ENCODE assay signal across 10 cellular contexts in the genomic region with DNA sequence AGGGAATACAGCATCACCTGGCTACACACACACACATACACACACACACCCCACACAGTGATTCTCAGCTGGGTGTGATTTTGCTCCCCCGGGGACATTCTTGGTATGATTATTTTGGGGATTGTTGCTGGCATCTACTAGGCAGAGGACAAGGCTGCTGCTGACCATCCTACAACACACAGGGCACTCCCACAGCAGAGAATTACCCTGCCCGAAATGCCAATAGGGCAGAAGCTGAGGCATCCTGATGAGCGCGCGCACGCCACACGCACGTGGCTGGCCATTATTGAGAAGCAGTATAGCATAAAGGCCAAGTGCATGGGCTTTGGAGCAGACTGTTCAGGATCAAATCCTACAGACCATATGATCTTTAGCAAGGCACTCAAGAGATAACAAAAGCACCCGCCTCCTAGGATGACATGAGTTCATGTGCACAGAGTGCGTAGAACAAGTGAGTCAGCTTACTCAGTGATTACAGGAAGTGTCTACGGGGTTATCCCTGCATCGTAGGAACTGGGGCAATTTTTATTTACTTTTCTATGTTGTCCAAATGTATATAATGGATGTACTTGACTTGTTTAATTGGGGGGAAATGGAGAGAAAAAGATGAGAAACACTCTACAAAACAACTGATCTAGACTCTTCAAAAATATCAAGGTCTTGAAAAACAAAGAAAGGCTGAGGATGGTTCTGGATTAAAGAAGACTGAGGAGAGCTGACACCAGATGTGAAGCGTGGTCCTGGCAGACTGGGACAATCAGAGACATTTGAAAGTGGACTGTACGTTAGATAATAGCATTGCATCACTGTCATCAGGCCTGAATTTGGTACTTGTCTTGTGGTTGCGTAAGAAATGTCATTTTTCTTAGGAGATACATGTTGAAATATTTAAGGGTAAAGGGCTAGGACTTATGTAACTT. TPM values are rescaled to one million over a fixed set of nuclear protein-coding genes. Genes with fewer than 3 reads are reported as not detected.
DNase-seq lines count a peak whose midpoint lies in the region; ATAC-seq, FAIRE-seq and TF ChIP-seq lines count a peak whose summit lies in the region.
"Had no signal": no experiment of that assay in that cellular context is flagged by ENCODE, and none has a peak within 500 bp of the region (broad histone marks: within the 10 kb centered on the region; RNA-seq: fewer than 3 reads in every experiment).

No MANE protein-coding gene starts in this region.

- H3K27ac Mint-ChIP-seq in CD14-positive monocyte (peak overlapping the region; percentile 97 to 100 (median 99)), progenitor cell of endocrine pancreas (no peak overlapping the region)
- peak overlapping the region; percentile 98 for H3K27ac Mint-ChIP-seq in activated T-cell treated with anti-CD3 and anti-CD28 coated beads, Interleukin-2, amount 50 U/mL, for 72 hours

- intact Hi-C loops in CD14-positive monocyte (cut with micrococcal nuclease) (loop anchor here in 1 of 2 donors (1.0 kb wide), 1 partner anchor 7 kb away; a partner anchor contains a TSS), HepG2 (cut with micrococcal nuclease; ENCODE audit: unreplicated experiment) (loop anchor here (1.0 kb wide), 1 partner anchor 38 kb away; no protein-coding TSS in a partner anchor)

- peaks cover 6% of the 10 kb centered on the region; the same call in 1 of the 2 replicates for H4K20me1 ChIP-seq in HepG2 (ENCODE audit: insufficient read depth, low read length)

- peak; percentile 94 for FAIRE-seq in HepG2 (lab: Jason Lieb, UNC)
- FAIRE-seq: GM12892 had no signal

- H3K27me3 ChIP-seq in HepG2 (ENCODE audit: control insufficient read depth in 1 of 2, insufficient read depth in 2 of 2, low read length in 2 of 2): no peaks in the 10 kb centered on the region
- H3K27me3 ChIP-seq: body of pancreas had no signal

- POLR2A ChIA-PET in HepG2 (lab: Yijun Ruan, JAX): interaction anchor here (1.1 to 11.5 kb wide), 5 partner anchors 9 to 107 kb away, joined by 3 to 132 read pairs (median 7); a partner anchor contains a TSS

- no peaks in the 10 kb centered on the region for H3K36me3 ChIP-seq in HepG2 (replicated peaks in 1 of 2; ENCODE audit: control insufficient read depth in 1 of 2, insufficient read depth in 2 of 2, low read length in 2 of 2)

- 9% methylated on average over 14 of the region's 15 CpGs for WGBS in HepG2 (ENCODE audit: low lambda C conversion rate)

- H3K36me3 Mint-ChIP-seq in CD14-positive monocyte (peaks cover 0 to 5% of the 10 kb centered on the region in 2 donors), progenitor cell of endocrine pancreas (ENCODE audit: insufficient read depth) (no peaks in the 10 kb centered on the region)
- no peaks in the 10 kb centered on the region for H3K36me3 Mint-ChIP-seq in activated T-cell treated with anti-CD3 and anti-CD28 coated beads, Interleukin-2, amount 50 U/mL, for 72 hours (ENCODE audit: insufficient read depth in 2 of 2)

- in situ Hi-C loops in HepG2 (cut with HindIII; ENCODE audit: extremely low pct_ligation_motif_present, low pct_unique_long_range_greater_than_20kb): no loop called here

- CTCF ChIA-PET in HepG2 (lab: Yijun Ruan, JAX; ENCODE audit: low intra/inter-chr PET ratio, low total read pairs): no interaction called here

- peaks cover 6 to 19% (median 13%) of the 10 kb centered on the region in 3 donors for H3K27me3 Mint-ChIP-seq in CD14-positive monocyte (ENCODE audit: low read depth in 3 of 3)
- no peaks in the 10 kb centered on the region for H3K27me3 Mint-ChIP-seq in activated T-cell treated with anti-CD3 and anti-CD28 coated beads, Interleukin-2, amount 50 U/mL, for 72 hours (ENCODE audit: low read depth)
- H3K27me3 Mint-ChIP-seq in progenitor cell of endocrine pancreas: peaks cover 3% of the 10 kb centered on the region

- H3K4me3 ChIP-seq in HepG2 (replicated peaks in 1 of 3; ENCODE audit: insufficient read depth in 1 of 3, low read depth in 2 of 3, low read length in 3 of 3): no peak overlapping the region; a peak in 2 of 6 replicates
- H3K4me3 ChIP-seq: body of pancreas had no signal

- peaks cover 1% of the 10 kb centered on the region for H3K79me2 ChIP-seq in HepG2 (ENCODE audit: insufficient read depth, low read length)

- TF ChIP-seq CTCF in CD14-positive monocyte (IDR thresholded peaks at IDR 0.05) (no peak), HepG2 (CRISPR knock-in tag; IDR thresholded peaks at IDR 0.05) (no peak), progenitor cell of endocrine pancreas (IDR thresholded peaks at IDR 0.05; ENCODE audit: unreplicated experiment) (no peak)

- H2AFZ ChIP-seq in HepG2 (ENCODE audit: low read length): no peak overlapping the region

- peak overlapping the region; percentile 33 for H3K27ac ChIP-seq in HepG2 (ENCODE audit: extremely low read length, insufficient read depth, low read length)
- H3K27ac ChIP-seq: body of pancreas had no signal

- peak in 1 of 2 experiments; percentile 53; a peak in 1 of 4 replicates for TF ChIP-seq EP300 in HepG2 (IDR thresholded peaks at IDR 0.05; ENCODE audit: low read depth in 2 of 2, low read length in 2 of 2)
- no peak; the same call in 1 of the 2 replicates for TF ChIP-seq EP300 in HepG2 (CRISPR knock-in tag; IDR thresholded peaks at IDR 0.05; ENCODE audit: borderline replicate concordance)

- peaks cover 73% of the 10 kb centered on the region for H3K4me1 ChIP-seq in HepG2 (ENCODE audit: insufficient read depth, low read length)

- peaks cover 55% of the 10 kb centered on the region for H3K4me1 Mint-ChIP-seq in CD14-positive monocyte
- H3K4me1 Mint-ChIP-seq in activated T-cell treated with anti-CD3 and anti-CD28 coated beads, Interleukin-2, amount 50 U/mL, for 72 hours (ENCODE audit: low read depth): peaks cover 73% of the 10 kb centered on the region
- H3K4me1 Mint-ChIP-seq in progenitor cell of endocrine pancreas (ENCODE audit: low read depth): peaks cover 21% of the 10 kb centered on the region

- no peak for TF ChIP-seq RAD21 in HepG2 (CRISPR knock-in tag; IDR thresholded peaks at IDR 0.05)

- no peak overlapping the region for H3K9ac ChIP-seq in HepG2 (ENCODE audit: insufficient read depth, low read depth, low read length)

- H3K9me3 ChIP-seq in HepG2 (ENCODE audit: low read length): no peaks in the 10 kb centered on the region
- H3K9me3 ChIP-seq: body of pancreas had no signal

- H3K4me2 ChIP-seq in HepG2 (ENCODE audit: low read depth, low read length): peak overlapping the region; percentile 50

- H3K9me3 Mint-ChIP-seq in CD14-positive monocyte (peaks cover 0 to 3% (median 0%) of the 10 kb centered on the region in 7 donors), progenitor cell of endocrine pancreas (ENCODE audit: low read depth) (no peaks in the 10 kb centered on the region)
- no peaks in the 10 kb centered on the region for H3K9me3 Mint-ChIP-seq in activated T-cell treated with anti-CD3 and anti-CD28 coated beads, Interleukin-2, amount 50 U/mL, for 72 hours

- peak; percentile 81 to 83 for ATAC-seq in activated T-cell treated with anti-CD3 and anti-CD28 coated beads, Interleukin-2, amount 50 U/mL, for 72 hours (replicated peaks in 1 of 2)
- peak; percentile 14 for ATAC-seq in HepG2
- ATAC-seq: body of pancreas had no signal

- BruUV-seq in HepG2 (replicated peaks; lab: Mats Ljungman, UMichigan): no TSS peak

- peak; percentile 89 for DNase-seq in CD14-positive monocyte (ENCODE audit: low spot score)
- peak; percentile 97 for DNase-seq in MV-4-11 (lab: John Stamatoyannopoulos, UW)
- DNase-seq in activated T-cell treated with anti-CD3 and anti-CD28 coated beads, Interleukin-2, amount 50 U/mL, for 72 hours: peak; percentile 54 to 59
- DNase-seq in HepG2 (ENCODE audit: low spot score): peak; percentile 82
- no peak for DNase-seq in KG1 (lab: John Stamatoyannopoulos, UW)
- DNase-seq in progenitor cell of endocrine pancreas (ENCODE audit: low spot score, unreplicated experiment): no peak
- DNase-seq in NCI-H1092 treated with DMSO at 0.1 percent for 48 hours (lab: John Stamatoyannopoulos, UW): no peak
- DNase-seq in NCI-H128 (lab: John Stamatoyannopoulos, UW; ENCODE audit: unreplicated experiment): no peak
- DNase-seq: body of pancreas had no signal

- peak overlapping the region; percentile 47 to 80 for H3K4me3 Mint-ChIP-seq in CD14-positive monocyte
- H3K4me3 Mint-ChIP-seq in activated T-cell treated with anti-CD3 and anti-CD28 coated beads, Interleukin-2, amount 50 U/mL, for 72 hours: peak overlapping the region; percentile 60 to 95
- H3K4me3 Mint-ChIP-seq in progenitor cell of endocrine pancreas (ENCODE audit: low read depth): no peak overlapping the region

- no peak for TF ChIP-seq POLR2A in HepG2 (IDR thresholded peaks at IDR 0.05; ENCODE audit: insufficient read depth in 1 of 2, low read depth in 2 of 2, low read length in 2 of 2)

RNA-seq across cellular contexts. Expression of a gene that starts 7.2 kb away (rescaled TPM):
- polyA plus RNA-seq in CD14-positive monocyte (10 to 100 TPM; 30.3 to 48.4 TPM), HepG2 (2011; rRNA removed) (23.6 and 29.4 TPM in 2 replicates)
- 100 to 1,000 TPM; 136 to 159 TPM for total RNA-seq in activated T-cell treated with anti-CD3 and anti-CD28 coated beads, Interleukin-2, amount 50 U/mL, for 72 hours
- total RNA-seq in HepG2 (2016; rRNA removed; fragmentation: Illumina TruSeq; extraction: Trizol) (22.0 and 26.6 TPM in 2 replicates), progenitor cell of endocrine pancreas (55.0 and 57.2 TPM in 2 replicates)
- 8.1 and 9.7 TPM in 2 replicates for total RNA-seq in HepG2 (2016; cell fraction: cytosol; rRNA removed; fragmentation: Illumina TruSeq; extraction: Trizol; ENCODE audit: low read depth)
- total RNA-seq in HepG2 (2016; cell fraction: insoluble cytoplasmic fraction; rRNA removed; fragmentation: Illumina TruSeq; extraction: Trizol): 22.9 and 29.1 TPM in 2 replicates
- total RNA-seq in HepG2 (2016; cell fraction: membrane; rRNA removed; fragmentation: Illumina TruSeq; extraction: Trizol): 11.0 and 11.5 TPM in 2 replicates
- 16.8 and 19.6 TPM in 2 replicates for total RNA-seq in HepG2 (2016; cell fraction: nucleus; rRNA removed; fragmentation: Illumina TruSeq; extraction: Trizol)
- polyA plus RNA-seq in HepG2 (2011; cell fraction: cytosol; rRNA removed): 20.8 and 31.1 TPM in 2 replicates
- 42.3 and 43.0 TPM in 2 replicates for polyA plus RNA-seq in HepG2 (2011; cell fraction: nucleus; rRNA removed)
- 18.8 and 23.3 TPM in 2 replicates for polyA plus RNA-seq in HepG2 (2012)
- polyA plus RNA-seq in HepG2 (2016; cell fraction: cytosol; fragmentation: Illumina TruSeq; extraction: Trizol; ENCODE audit: low read depth): 3.5 and 3.9 TPM in 2 replicates
- polyA plus RNA-seq in HepG2 (2016; cell fraction: insoluble cytoplasmic fraction; fragmentation: Illumina TruSeq; extraction: Trizol; ENCODE audit: low read depth): 29.0 and 35.3 TPM in 2 replicates
- 7.9 and 9.3 TPM in 2 replicates for polyA plus RNA-seq in HepG2 (2016; cell fraction: membrane; fragmentation: Illumina TruSeq; extraction: Trizol; ENCODE audit: low read depth)
- 33.4 and 34.4 TPM in 2 replicates for polyA plus RNA-seq in HepG2 (2016; cell fraction: nucleus; fragmentation: Illumina TruSeq; extraction: Trizol; ENCODE audit: insufficient read depth, low read depth)
- polyA minus RNA-seq in HepG2 (2011; rRNA and poly(A)+ RNA removed; ENCODE audit: low replicate concordance): 63.9 and 78.7 TPM in 2 replicates
- 21.2 and 28.0 TPM in 2 replicates for polyA minus RNA-seq in HepG2 (2011; cell fraction: cytosol; rRNA and poly(A)+ RNA removed)
- 15.5 and 22.1 TPM in 2 replicates for polyA minus RNA-seq in HepG2 (2011; cell fraction: nucleus; rRNA and poly(A)+ RNA removed)

RNA-seq across cellular contexts. Expression of a gene that starts 31.4 kb away (rescaled TPM):
- 1 to 10 TPM; 2.6 to 4.0 TPM for polyA plus RNA-seq in CD14-positive monocyte
- total RNA-seq in activated T-cell treated with anti-CD3 and anti-CD28 coated beads, Interleukin-2, amount 50 U/mL, for 72 hours: 10 to 100 TPM; 20.9 to 27.0 TPM
- 6.5 and 6.7 TPM in 2 replicates for total RNA-seq in HepG2 (2016; rRNA removed; fragmentation: Illumina TruSeq; extraction: Trizol)
- total RNA-seq in HepG2 (2016; cell fraction: cytosol; rRNA removed; fragmentation: Illumina TruSeq; extraction: Trizol; ENCODE audit: low read depth): 5.0 and 5.3 TPM in 2 replicates
- total RNA-seq in HepG2 (2016; cell fraction: insoluble cytoplasmic fraction; rRNA removed; fragmentation: Illumina TruSeq; extraction: Trizol): 5.7 and 6.9 TPM in 2 replicates
- 3.5 and 4.7 TPM in 2 replicates for total RNA-seq in HepG2 (2016; cell fraction: membrane; rRNA removed; fragmentation: Illumina TruSeq; extraction: Trizol)
- 7.1 and 8.3 TPM in 2 replicates for total RNA-seq in HepG2 (2016; cell fraction: nucleus; rRNA removed; fragmentation: Illumina TruSeq; extraction: Trizol)
- polyA plus RNA-seq in HepG2 (2011; rRNA removed): 8.0 and 13.2 TPM in 2 replicates
- 4.6 and 6.5 TPM in 2 replicates for polyA plus RNA-seq in HepG2 (2011; cell fraction: cytosol; rRNA removed)
- polyA plus RNA-seq in HepG2 (2011; cell fraction: nucleus; rRNA removed): 81.8 and 92.1 TPM in 2 replicates
- polyA plus RNA-seq in HepG2 (2012): 14.9 and 21.4 TPM in 2 replicates
- polyA plus RNA-seq in HepG2 (2016; cell fraction: cytosol; fragmentation: Illumina TruSeq; extraction: Trizol; ENCODE audit: low read depth): 1.0 and 1.2 TPM in 2 replicates
- 5.5 and 7.6 TPM in 2 replicates for polyA plus RNA-seq in HepG2 (2016; cell fraction: insoluble cytoplasmic fraction; fragmentation: Illumina TruSeq; extraction: Trizol; ENCODE audit: low read depth)
- 1.9 and 2.0 TPM in 2 replicates for polyA plus RNA-seq in HepG2 (2016; cell fraction: membrane; fragmentation: Illumina TruSeq; extraction: Trizol; ENCODE audit: low read depth)
- polyA plus RNA-seq in HepG2 (2016; cell fraction: nucleus; fragmentation: Illumina TruSeq; extraction: Trizol; ENCODE audit: insufficient read depth, low read depth): 19.9 and 22.1 TPM in 2 replicates
- 20.7 and 23.4 TPM in 2 replicates for polyA minus RNA-seq in HepG2 (2011; rRNA and poly(A)+ RNA removed; ENCODE audit: low replicate concordance)
- polyA minus RNA-seq in HepG2 (2011; cell fraction: cytosol; rRNA and poly(A)+ RNA removed): 11.5 and 17.2 TPM in 2 replicates
- polyA minus RNA-seq in HepG2 (2011; cell fraction: nucleus; rRNA and poly(A)+ RNA removed): 24.7 and 27.0 TPM in 2 replicates
- 33.2 and 35.0 TPM in 2 replicates for total RNA-seq in progenitor cell of endocrine pancreas

RNA-seq across cellular contexts. Expression of a gene that starts 38.9 kb away (rescaled TPM):
- polyA plus RNA-seq in CD14-positive monocyte (1 to 10 TPM; 9.0 to 9.4 TPM), HepG2 (2011; rRNA removed) (8.3 and 12.6 TPM in 2 replicates)
- 10 to 100 TPM; 15.0 to 24.0 TPM for total RNA-seq in activated T-cell treated with anti-CD3 and anti-CD28 coated beads, Interleukin-2, amount 50 U/mL, for 72 hours
- total RNA-seq in HepG2 (2016; rRNA removed; fragmentation: Illumina TruSeq; extraction: Trizol) (1.6 and 2.3 TPM in 2 replicates), progenitor cell of endocrine pancreas (14.1 and 15.9 TPM in 2 replicates)
- 0.53 and 0.61 TPM in 2 replicates for total RNA-seq in HepG2 (2016; cell fraction: cytosol; rRNA removed; fragmentation: Illumina TruSeq; extraction: Trizol; ENCODE audit: low read depth)
- 1.6 and 2.9 TPM in 2 replicates for total RNA-seq in HepG2 (2016; cell fraction: insoluble cytoplasmic fraction; rRNA removed; fragmentation: Illumina TruSeq; extraction: Trizol)
- total RNA-seq in HepG2 (2016; cell fraction: membrane; rRNA removed; fragmentation: Illumina TruSeq; extraction: Trizol): 1.7 and 1.9 TPM in 2 replicates
- 1.9 and 2.8 TPM in 2 replicates for total RNA-seq in HepG2 (2016; cell fraction: nucleus; rRNA removed; fragmentation: Illumina TruSeq; extraction: Trizol)
- 5.2 and 5.5 TPM in 2 replicates for polyA plus RNA-seq in HepG2 (2011; cell fraction: cytosol; rRNA removed)
- 38.0 and 39.6 TPM in 2 replicates for polyA plus RNA-seq in HepG2 (2011; cell fraction: nucleus; rRNA removed)
- polyA plus RNA-seq in HepG2 (2012): 6.5 and 7.2 TPM in 2 replicates
- polyA plus RNA-seq in HepG2 (2016; cell fraction: cytosol; fragmentation: Illumina TruSeq; extraction: Trizol; ENCODE audit: low read depth): 0.45 and 0.76 TPM in 2 replicates
- polyA plus RNA-seq in HepG2 (2016; cell fraction: insoluble cytoplasmic fraction; fragmentation: Illumina TruSeq; extraction: Trizol; ENCODE audit: low read depth): 1.6 and 2.0 TPM in 2 replicates
- polyA plus RNA-seq in HepG2 (2016; cell fraction: membrane; fragmentation: Illumina TruSeq; extraction: Trizol; ENCODE audit: low read depth): 1.3 and 2.0 TPM in 2 replicates
- 6.5 and 7.0 TPM in 2 replicates for polyA plus RNA-seq in HepG2 (2016; cell fraction: nucleus; fragmentation: Illumina TruSeq; extraction: Trizol; ENCODE audit: insufficient read depth, low read depth)
- 4.2 and 6.0 TPM in 2 replicates for polyA minus RNA-seq in HepG2 (2011; rRNA and poly(A)+ RNA removed; ENCODE audit: low replicate concordance)
- polyA minus RNA-seq in HepG2 (2011; cell fraction: cytosol; rRNA and poly(A)+ RNA removed): 2.0 and 4.1 TPM in 2 replicates
- 4.6 and 4.8 TPM in 2 replicates for polyA minus RNA-seq in HepG2 (2011; cell fraction: nucleus; rRNA and poly(A)+ RNA removed)

RNA-seq across cellular contexts. Expression of a gene that starts 41.2 kb away (rescaled TPM):
- polyA plus RNA-seq in CD14-positive monocyte (not detected), HepG2 (2011; rRNA removed) (0.55 and 0.99 TPM in 2 replicates)
- total RNA-seq in activated T-cell treated with anti-CD3 and anti-CD28 coated beads, Interleukin-2, amount 50 U/mL, for 72 hours: 1 to 10 TPM; 1.1 to 1.5 TPM
- total RNA-seq in HepG2 (2016; rRNA removed; fragmentation: Illumina TruSeq; extraction: Trizol) (0.77 and 1.4 TPM in 2 replicates), progenitor cell of endocrine pancreas (20.1 and 21.1 TPM in 2 replicates)
- 0.10 and 0.35 TPM in 2 replicates for total RNA-seq in HepG2 (2016; cell fraction: cytosol; rRNA removed; fragmentation: Illumina TruSeq; extraction: Trizol; ENCODE audit: low read depth)
- total RNA-seq in HepG2 (2016; cell fraction: insoluble cytoplasmic fraction; rRNA removed; fragmentation: Illumina TruSeq; extraction: Trizol): 0.42 and 1.4 TPM in 2 replicates
- total RNA-seq in HepG2 (2016; cell fraction: membrane; rRNA removed; fragmentation: Illumina TruSeq; extraction: Trizol): 0.37 and 0.38 TPM in 2 replicates
- 1.8 and 2.0 TPM in 2 replicates for total RNA-seq in HepG2 (2016; cell fraction: nucleus; rRNA removed; fragmentation: Illumina TruSeq; extraction: Trizol)
- 0.34 and 0.54 TPM in 2 replicates for polyA plus RNA-seq in HepG2 (2011; cell fraction: cytosol; rRNA removed)
- 6.3 and 7.3 TPM in 2 replicates for polyA plus RNA-seq in HepG2 (2011; cell fraction: nucleus; rRNA removed)
- 1.2 and 1.3 TPM in 2 replicates for polyA plus RNA-seq in HepG2 (2012)
- polyA plus RNA-seq in HepG2 (2016; cell fraction: cytosol; fragmentation: Illumina TruSeq; extraction: Trizol; ENCODE audit: low read depth): 0.06 and 0.11 TPM in 2 replicates
- 0.63 and 0.75 TPM in 2 replicates for polyA plus RNA-seq in HepG2 (2016; cell fraction: insoluble cytoplasmic fraction; fragmentation: Illumina TruSeq; extraction: Trizol; ENCODE audit: low read depth)
- 0.24 and 0.70 TPM in 2 replicates for polyA plus RNA-seq in HepG2 (2016; cell fraction: membrane; fragmentation: Illumina TruSeq; extraction: Trizol; ENCODE audit: low read depth)
- 4.9 and 5.6 TPM in 2 replicates for polyA plus RNA-seq in HepG2 (2016; cell fraction: nucleus; fragmentation: Illumina TruSeq; extraction: Trizol; ENCODE audit: insufficient read depth, low read depth)
- 1.3 and 2.7 TPM in 2 replicates for polyA minus RNA-seq in HepG2 (2011; rRNA and poly(A)+ RNA removed; ENCODE audit: low replicate concordance)
- 0.59 and 1.6 TPM in 2 replicates for polyA minus RNA-seq in HepG2 (2011; cell fraction: cytosol; rRNA and poly(A)+ RNA removed)
- 1.9 and 4.0 TPM in 2 replicates for polyA minus RNA-seq in HepG2 (2011; cell fraction: nucleus; rRNA and poly(A)+ RNA removed)

RNA-seq across cellular contexts. Expression of a gene that starts 50.1 kb away (rescaled TPM):
- polyA plus RNA-seq in CD14-positive monocyte (not detected), HepG2 (2011; rRNA removed) (10.1 and 13.0 TPM in 2 replicates)
- total RNA-seq in activated T-cell treated with anti-CD3 and anti-CD28 coated beads, Interleukin-2, amount 50 U/mL, for 72 hours: under 1 TPM; 0.58 to 0.81 TPM
- total RNA-seq in HepG2 (2016; rRNA removed; fragmentation: Illumina TruSeq; extraction: Trizol) (11.6 and 19.1 TPM in 2 replicates), progenitor cell of endocrine pancreas (0.41 TPM in 1 of 2 replicates, not detected in the other)
- total RNA-seq in HepG2 (2016; cell fraction: cytosol; rRNA removed; fragmentation: Illumina TruSeq; extraction: Trizol; ENCODE audit: low read depth): 5.4 and 8.4 TPM in 2 replicates
- 14.5 and 23.6 TPM in 2 replicates for total RNA-seq in HepG2 (2016; cell fraction: insoluble cytoplasmic fraction; rRNA removed; fragmentation: Illumina TruSeq; extraction: Trizol)
- total RNA-seq in HepG2 (2016; cell fraction: membrane; rRNA removed; fragmentation: Illumina TruSeq; extraction: Trizol): 9.9 and 10.1 TPM in 2 replicates
- total RNA-seq in HepG2 (2016; cell fraction: nucleus; rRNA removed; fragmentation: Illumina TruSeq; extraction: Trizol): 16.1 and 16.5 TPM in 2 replicates
- 9.1 and 24.9 TPM in 2 replicates for polyA plus RNA-seq in HepG2 (2011; cell fraction: cytosol; rRNA removed)
- 5.5 and 7.6 TPM in 2 replicates for polyA plus RNA-seq in HepG2 (2011; cell fraction: nucleus; rRNA removed)
- polyA plus RNA-seq in HepG2 (2012): 4.9 and 6.7 TPM in 2 replicates
- 8.6 and 12.5 TPM in 2 replicates for polyA plus RNA-seq in HepG2 (2016; cell fraction: cytosol; fragmentation: Illumina TruSeq; extraction: Trizol; ENCODE audit: low read depth)
- 17.0 and 17.6 TPM in 2 replicates for polyA plus RNA-seq in HepG2 (2016; cell fraction: insoluble cytoplasmic fraction; fragmentation: Illumina TruSeq; extraction: Trizol; ENCODE audit: low read depth)
- 11.7 and 13.3 TPM in 2 replicates for polyA plus RNA-seq in HepG2 (2016; cell fraction: membrane; fragmentation: Illumina TruSeq; extraction: Trizol; ENCODE audit: low read depth)
- polyA plus RNA-seq in HepG2 (2016; cell fraction: nucleus; fragmentation: Illumina TruSeq; extraction: Trizol; ENCODE audit: insufficient read depth, low read depth): 33.1 and 38.1 TPM in 2 replicates
- 18.7 TPM in 1 of 2 replicates, not detected in the other for polyA minus RNA-seq in HepG2 (2011; rRNA and poly(A)+ RNA removed; ENCODE audit: low replicate concordance)
- 2.4 TPM in 2 replicates for polyA minus RNA-seq in HepG2 (2011; cell fraction: cytosol; rRNA and poly(A)+ RNA removed)
- 1.1 and 1.7 TPM in 2 replicates for polyA minus RNA-seq in HepG2 (2011; cell fraction: nucleus; rRNA and poly(A)+ RNA removed)

Comparison
In these comparisons a context has a peak if more than half of its experiments do, and no peak if none do; other contexts are left out.
1. DNase-seq: peak in CD14-positive monocyte (single experiment), MV-4-11 (single experiment), activated T-cell treated with anti-CD3 and anti-CD28 coated beads, Interleukin-2, amount 50 U/mL, for 72 hours (2 of 2) and HepG2 (single experiment); none in KG1 (single experiment), progenitor cell of endocrine pancreas (single experiment), NCI-H1092 treated with DMSO at 0.1 percent for 48 hours (single experiment) and NCI-H128 (single experiment).